1 cellular context compared by ENCODE assay signal in genomic region chr22:44735518-44736428, GRCh38.
TF ChIP-seq lines count a peak whose summit lies in the region.

No MANE protein-coding gene starts in this region.

TF ChIP-seq in H1, 55 proteins besides CTCF, POLR2A, EP300 and RAD21 (continued from another document):
- TF ChIP-seq SIX5 (IDR thresholded peaks at IDR 0.05; ENCODE audit: low read depth, low read length) (no peak), USF2 (IDR thresholded peaks at IDR 0.05; ENCODE audit: low read length) (0 out of 2 replicates have a peak, but pooled peaks have one; percentile 5), CHD2 (IDR thresholded peaks at IDR 0.05; ENCODE audit: low read length) (0 out of 2 replicates have a peak, but pooled peaks have one; percentile 12), JUND (IDR thresholded peaks at IDR 0.05; ENCODE audit: low read length) (no peak), MAX (IDR thresholded peaks at IDR 0.05) (peak; percentile 52), TCF12 (IDR thresholded peaks at IDR 0.05; ENCODE audit: low read depth, low read length) (0 out of 2 replicates have a peak, but pooled peaks have one; percentile 41), SIN3A (conservative IDR thresholded peaks at IDR 0.05 in 1 of 2, IDR thresholded peaks at IDR 0.05 in 1 of 2; ENCODE audit: low read depth in 1 of 2, low read length in 2 of 2) (0 out of 4 replicates have a peak, but pooled peaks of 1 of the 2 experiments have one; percentile 38)
